In genomic region chr10:59991117-59991516, GRCh38 we compare ENCODE assay signal across 1 cellular context.
TF ChIP-seq lines count a peak whose summit lies in the region.

No MANE protein-coding gene starts in this region.

TF ChIP-seq in GM23338, 12 proteins besides CTCF, POLR2A, EP300 and RAD21 (continued from another document):
- TF ChIP-seq ZNF462 (CRISPR knock-in tag; IDR thresholded peaks at IDR 0.05) (no peak), ETS1 (IDR thresholded peaks at IDR 0.05) (no peak), EZH2 (IDR thresholded peaks at IDR 0.05; ENCODE audit: low read depth, unreplicated experiment) (no peak), CREB1 (CRISPR knock-in tag; IDR thresholded peaks at IDR 0.05; ENCODE audit: low read depth) (no peak), ZNF114 (CRISPR knock-in tag; IDR thresholded peaks at IDR 0.05) (no peak), NANOG (IDR thresholded peaks at IDR 0.05; ENCODE audit: borderline replicate concordance) (no peak), STAT1 (IDR thresholded peaks at IDR 0.05; ENCODE audit: unreplicated experiment) (no peak)
